In genomic region chr1:27496604-27497155, GRCh38 we compare ENCODE assay signal across 10 cellular contexts. TPM values are rescaled to one million over a fixed set of nuclear protein-coding genes. Genes with fewer than 3 reads are reported as not detected.
DNase-seq lines count a peak whose midpoint lies in the region; ATAC-seq and TF ChIP-seq lines count a peak whose summit lies in the region.
"Had no signal": no experiment of that assay in that cellular context is flagged by ENCODE, and none has a peak within 500 bp of the region (broad histone marks: within the 10 kb centered on the region; RNA-seq: fewer than 3 reads in every experiment).

No MANE protein-coding gene starts in this region.

- intact Hi-C loops in PC-3 (cut with micrococcal nuclease) = no loop called here
- intact Hi-C loops in body of pancreas (cut with DNase I) = no loop called here

- no peaks in the 10 kb centered on the region for H3F3A ChIP-seq in PC-3 (ENCODE audit: low read length, unreplicated experiment)

- DNase-seq in EH (ENCODE audit: low read depth) (peak; percentile 42), PC-3 (peak; percentile 33), fibroblast of the aortic adventitia (ENCODE audit: low read depth) (peak; percentile 83), omental fat pad (ENCODE audit: low spot score) (no peak), T-cell (no peak), body of pancreas (no peak)
- no peak for DNase-seq in activated naive CD4-positive, alpha-beta T cell treated with anti-CD3 and anti-CD28 coated beads, Interleukin-2, amount 50 U/mL, for 16 hours
- DNase-seq: activated T-cell treated with anti-CD3 and anti-CD28 coated beads, Interleukin-2, amount 50 U/mL, for 24 hours; OCI-M1 had no signal

- H3K27ac ChIP-seq in PC-3 (ENCODE audit: low read length) (no peak overlapping the region), body of pancreas (no peak overlapping the region)

- TF ChIP-seq CTCF in PC-3 (conservative IDR thresholded peaks at IDR 0.05; ENCODE audit: low read depth, low read length) = no peak
- TF ChIP-seq CTCF in fibroblast of the aortic adventitia (IDR thresholded peaks at IDR 0.05; ENCODE audit: insufficient read depth, low read length) = peak; percentile 75
- no peak for TF ChIP-seq CTCF in omental fat pad (IDR thresholded peaks at IDR 0.05)
- peak in 1 of 7 experiments; percentile 9 for TF ChIP-seq CTCF in body of pancreas (IDR thresholded peaks at IDR 0.05)

- peaks cover 0 to 5% (median 3%) of the 10 kb centered on the region in 3 donors for H3K4me1 Mint-ChIP-seq in T-cell

- no peaks in the 10 kb centered on the region for H3K9me3 Mint-ChIP-seq in T-cell
- H3K9me3 Mint-ChIP-seq: activated T-cell treated with anti-CD3 and anti-CD28 coated beads, Interleukin-2, amount 50 U/mL, for 24 hours had no signal

- peaks cover 0 to 3% of the 10 kb centered on the region in 2 donors for H3K27me3 Mint-ChIP-seq in T-cell
- H3K27me3 Mint-ChIP-seq: activated T-cell treated with anti-CD3 and anti-CD28 coated beads, Interleukin-2, amount 50 U/mL, for 24 hours had no signal

- H3K4me3 Mint-ChIP-seq in T-cell = no peak overlapping the region
- H3K4me3 Mint-ChIP-seq: activated T-cell treated with anti-CD3 and anti-CD28 coated beads, Interleukin-2, amount 50 U/mL, for 24 hours had no signal

- POLR2A ChIA-PET in PC-3 (lab: Charles Lee; ENCODE audit: unreplicated experiment) = interaction anchor here (0.6 kb wide), 1 partner anchor 9 kb away, joined by 7 read pairs; no protein-coding TSS in a partner anchor
- POLR2A ChIA-PET in T-cell (lab: Charles Lee) = interaction anchor here in 1 of 2 donors (1.0 kb wide), 1 partner anchor 8 kb away, joined by 3 read pairs; no protein-coding TSS in a partner anchor

- H3K4me2 ChIP-seq in PC-3 (ENCODE audit: low read length) = peak overlapping the region; percentile 54

- no peak overlapping the region for H3K27ac Mint-ChIP-seq in T-cell
- H3K27ac Mint-ChIP-seq: activated T-cell treated with anti-CD3 and anti-CD28 coated beads, Interleukin-2, amount 50 U/mL, for 24 hours had no signal

- peak; percentile 38 for ATAC-seq in PC-3
- ATAC-seq in omental fat pad (ENCODE audit: low FRiP score) = peak; percentile 49
- ATAC-seq in T-cell (replicated peaks in 1 of 4) = no peak
- ATAC-seq in body of pancreas = no peak
- no peak for ATAC-seq in HG02884 (IDR thresholded peaks at IDR 0.05; ENCODE audit: unreplicated experiment)

- no peak overlapping the region for H3K9ac ChIP-seq in PC-3 (ENCODE audit: low read length)

- H3K4me3 ChIP-seq in PC-3 (ENCODE audit: low read length) = peak overlapping the region; percentile 27; the same call in 1 of the 2 replicates
- H3K4me3 ChIP-seq in fibroblast of the aortic adventitia (ENCODE audit: low read depth, low read length) = peak overlapping the region; percentile 22
- H3K4me3 ChIP-seq in body of pancreas = no peak overlapping the region

- H3K36me3 Mint-ChIP-seq in T-cell = no peaks in the 10 kb centered on the region

- no peaks in the 10 kb centered on the region for H3K79me2 ChIP-seq in PC-3 (ENCODE audit: low read length)

- no TSS peak for BruUV-seq in PC-3 (replicated peaks; lab: Mats Ljungman, UMichigan)

- TF ChIP-seq POLR2A in body of pancreas (IDR thresholded peaks at IDR 0.05) = no peak

- H3K36me3 ChIP-seq in PC-3 (ENCODE audit: low read depth, low read length) (no peaks in the 10 kb centered on the region), body of pancreas (replicated peaks in 1 of 2; ENCODE audit: insufficient read depth in 1 of 2, low read depth in 2 of 2) (no peaks in the 10 kb centered on the region)

- 20 to 26% methylated on average over 6 to 8 of the region's 8 CpGs for WGBS in body of pancreas, 2 donors

- H2AFZ ChIP-seq in PC-3 (ENCODE audit: low read length) = peak overlapping the region; percentile 50; the same call in 1 of the 2 replicates

- CTCF ChIA-PET in PC-3 (lab: Charles Lee) (interaction anchor here (1.2 kb wide), 1 partner anchor 9 kb away, joined by 6 read pairs; no protein-coding TSS in a partner anchor), T-cell (lab: Charles Lee) (no interaction called here)

- H3K4me1 ChIP-seq in PC-3 (ENCODE audit: insufficient read depth, low read length) (no peaks in the 10 kb centered on the region), body of pancreas (no peaks in the 10 kb centered on the region)

- H4K20me1 ChIP-seq in PC-3 (ENCODE audit: low read length) = no peaks in the 10 kb centered on the region

- H3K9me3 ChIP-seq in PC-3 (ENCODE audit: low read length) = no peaks in the 10 kb centered on the region
- no peaks in the 10 kb centered on the region for H3K9me3 ChIP-seq in body of pancreas

- H3K9me2 ChIP-seq in PC-3 (replicated peaks; ENCODE audit: low read length) = no peaks in the 10 kb centered on the region

- no peaks in the 10 kb centered on the region for H3K27me3 ChIP-seq in PC-3 (ENCODE audit: low read length)
- no peaks in the 10 kb centered on the region for H3K27me3 ChIP-seq in body of pancreas

RNA-seq across cellular contexts. Expression of gene WASF2, which starts 6.7 kb away (rescaled TPM):
- total RNA-seq in PC-3 (2014; rRNA removed) (20.7 and 32.4 TPM in 2 replicates), fibroblast of the aortic adventitia (ENCODE audit: low replicate concordance) (33.0 and 37.9 TPM in 2 replicates), omental fat pad (10 to 100 TPM; 43.4 to 87.8 (median 60.5) TPM), T-cell (100 to 1,000 TPM; 145 to 161 (median 156) TPM), body of pancreas (10 to 100 TPM; 28.0 to 36.1 TPM)

Comparison
In these comparisons a context has a peak if more than half of its experiments do, and no peak if none do; other contexts are left out.
1. DNase-seq: peak in EH (single experiment), PC-3 (single experiment) and fibroblast of the aortic adventitia (single experiment); none in omental fat pad (single experiment), T-cell (0 of 34), activated naive CD4-positive, alpha-beta T cell treated with anti-CD3 and anti-CD28 coated beads, Interleukin-2, amount 50 U/mL, for 16 hours (single experiment) and body of pancreas (0 of 4).
2. ATAC-seq: peak in PC-3 (single experiment) and omental fat pad (single experiment); none in T-cell (0 of 4), body of pancreas (single experiment) and HG02884 (single experiment).
3. H3K4me3 ChIP-seq: peak in PC-3 (single experiment) and fibroblast of the aortic adventitia (single experiment); none in body of pancreas (0 of 2).